In genomic region chr10:11295492-11295891, GRCh38 we compare ENCODE assay signal across 24 cellular contexts.
A peak's percentile ranks its signal among the peaks of the same experiment; 100 is the strongest.
DNase-seq lines count a peak whose midpoint lies in the region; ATAC-seq and TF ChIP-seq lines count a peak whose summit lies in the region.
"Had no signal": no experiment of that assay in that cellular context is flagged by ENCODE, and none has a peak within 500 bp of the region (broad histone marks: within the 10 kb centered on the region; RNA-seq: fewer than 3 reads in every experiment).

No MANE protein-coding gene starts in this region.

- ATAC-seq in HG02870 (IDR thresholded peaks at IDR 0.05; ENCODE audit: unreplicated experiment): peak; percentile 78
- no peak for ATAC-seq in effector memory CD8-positive, alpha-beta T cell (replicated peaks)
- peak; percentile 35 for ATAC-seq in stimulated activated naive CD8-positive, alpha-beta T cell treated with anti-CD3 and anti-CD28 coated beads, Interleukin-15, amount 100 ng/mL, for 72 hours

- intact Hi-C loops in activated naive CD4-positive, alpha-beta T cell treated with anti-CD3 and anti-CD28 coated beads for 36 hours (cut with micrococcal nuclease): no loop called here
- intact Hi-C loops in thyroid gland (cut with DNase I): no loop called here

- WGBS in thyroid gland, 2 donors: 64 to 88% methylated on average over 3 of the region's 3 CpGs

- H3K9me3 Mint-ChIP-seq in activated naive CD4-positive, alpha-beta T cell treated with anti-CD3 and anti-CD28 coated beads for 36 hours: no peaks in the 10 kb centered on the region
- H3K9me3 Mint-ChIP-seq in effector memory CD8-positive, alpha-beta T cell: no peaks in the 10 kb centered on the region
- no peaks in the 10 kb centered on the region for H3K9me3 Mint-ChIP-seq in stimulated activated naive CD8-positive, alpha-beta T cell treated with anti-CD3 and anti-CD28 coated beads, Interleukin-15, amount 100 ng/mL, for 72 hours
- H3K9me3 Mint-ChIP-seq: activated T-helper 1 cell treated with anti-CD3 and anti-CD28 coated beads, Interleukin-12 subunit alpha, Interleukin-12 subunit beta, Interleukin-2, Interleukin-4 antibody, amounts not matched to agents 30 ng/mL and 10 ng/mL and 1 ng/mL, durations not matched to agents 14 hours and 24 hours and 36 hours; naive B cell; T-helper 1 cell treated with Interleukin-12 subunit alpha and Interleukin-12 subunit beta and Interleukin-4 antibody, amounts not matched to agents 30 μg/mL and 1 μg/mL, for 36 hours had no signal

- TF ChIP-seq POLR2A in thyroid gland (IDR thresholded peaks at IDR 0.05): no peak

- H3K27me3 Mint-ChIP-seq in activated naive CD4-positive, alpha-beta T cell treated with anti-CD3 and anti-CD28 coated beads for 36 hours (ENCODE audit: low read depth): no peaks in the 10 kb centered on the region
- H3K27me3 Mint-ChIP-seq in effector memory CD8-positive, alpha-beta T cell: no peaks in the 10 kb centered on the region
- H3K27me3 Mint-ChIP-seq in stimulated activated naive CD8-positive, alpha-beta T cell treated with anti-CD3 and anti-CD28 coated beads, Interleukin-15, amount 100 ng/mL, for 72 hours: no peaks in the 10 kb centered on the region
- H3K27me3 Mint-ChIP-seq: naive B cell had no signal

- H3K36me3 Mint-ChIP-seq in activated naive CD4-positive, alpha-beta T cell treated with anti-CD3 and anti-CD28 coated beads for 36 hours (ENCODE audit: low read depth): peaks cover 45% of the 10 kb centered on the region
- peaks cover 91% of the 10 kb centered on the region for H3K36me3 Mint-ChIP-seq in effector memory CD8-positive, alpha-beta T cell (ENCODE audit: insufficient read depth)

- no peaks in the 10 kb centered on the region for H3K9me3 ChIP-seq in thyroid gland
- H3K9me3 ChIP-seq: adrenal gland, thoracic aorta had no signal

- H3K4me1 Mint-ChIP-seq in activated naive CD4-positive, alpha-beta T cell treated with anti-CD3 and anti-CD28 coated beads for 36 hours (ENCODE audit: low read depth): peaks cover 18% of the 10 kb centered on the region
- peaks cover 33 to 34% of the 10 kb centered on the region in 2 donors for H3K4me1 Mint-ChIP-seq in effector memory CD8-positive, alpha-beta T cell (ENCODE audit: low read depth in 2 of 2)
- H3K4me1 Mint-ChIP-seq in stimulated activated naive CD8-positive, alpha-beta T cell treated with anti-CD3 and anti-CD28 coated beads, Interleukin-15, amount 100 ng/mL, for 72 hours: peaks cover 51% of the 10 kb centered on the region

- H3K36me3 ChIP-seq in thyroid gland: peaks cover 0 to 2% of the 10 kb centered on the region in 2 donors
- H3K36me3 ChIP-seq: adrenal gland, brain microvascular endothelial cell had no signal

- no peaks in the 10 kb centered on the region for H3K4me1 ChIP-seq in thyroid gland
- H3K4me1 ChIP-seq: adrenal gland had no signal

- DNase-seq in activated naive CD4-positive, alpha-beta T cell treated with anti-CD3 and anti-CD28 coated beads for 36 hours: no peak
- no peak for DNase-seq in activated naive CD4-positive, alpha-beta T cell treated with Interleukin-2 at 50 U/mL for 16 hours
- no peak for DNase-seq in effector memory CD8-positive, alpha-beta T cell
- DNase-seq in stimulated activated naive CD8-positive, alpha-beta T cell treated with anti-CD3 and anti-CD28 coated beads, Interleukin-15, amount 100 ng/mL, for 72 hours: no peak
- DNase-seq in NCI-H446 (lab: John Stamatoyannopoulos, UW): no peak
- DNase-seq in thyroid gland: no peak
- no peak for DNase-seq in HK-2 (ENCODE audit: unreplicated experiment)
- DNase-seq: brain microvascular endothelial cell; effector CD4-positive, alpha-beta T cell; naive B cell; NCI-H1105; NCI-H2081; NCI-H226; NCI-H748 treated with DMSO at 0.1 percent for 48 hours; retina; small intestine; stimulated activated naive CD4-positive, alpha-beta T cell had no signal

- CTCF ChIA-PET in activated naive CD4-positive, alpha-beta T cell treated with anti-CD3 and anti-CD28 coated beads for 36 hours (lab: Charles Lee): no interaction called here

- H3K4me3 Mint-ChIP-seq in activated naive CD4-positive, alpha-beta T cell treated with anti-CD3 and anti-CD28 coated beads for 36 hours: no peak overlapping the region
- H3K4me3 Mint-ChIP-seq in effector memory CD8-positive, alpha-beta T cell: no peak overlapping the region
- no peak overlapping the region for H3K4me3 Mint-ChIP-seq in stimulated activated naive CD8-positive, alpha-beta T cell treated with anti-CD3 and anti-CD28 coated beads, Interleukin-15, amount 100 ng/mL, for 72 hours
- H3K4me3 Mint-ChIP-seq: activated T-helper 1 cell treated with anti-CD3 and anti-CD28 coated beads, Interleukin-12 subunit alpha, Interleukin-12 subunit beta, Interleukin-2, Interleukin-4 antibody, amounts not matched to agents 30 ng/mL and 10 ng/mL and 1 ng/mL, durations not matched to agents 14 hours and 24 hours and 36 hours; T-helper 1 cell treated with Interleukin-12 subunit alpha and Interleukin-12 subunit beta and Interleukin-4 antibody, amounts not matched to agents 30 μg/mL and 1 μg/mL, for 36 hours had no signal

- TF ChIP-seq CTCF in thyroid gland (IDR thresholded peaks at IDR 0.05): no peak

- H3K4me3 ChIP-seq in thyroid gland (replicated peaks in 1 of 3): no peak overlapping the region
- H3K4me3 ChIP-seq: adrenal gland, hepatocyte, thoracic aorta had no signal

- no peaks in the 10 kb centered on the region for H3K27me3 ChIP-seq in thyroid gland
- H3K27me3 ChIP-seq: adrenal gland, brain microvascular endothelial cell, hepatocyte had no signal

- peak overlapping the region; percentile 21 for H3K27ac Mint-ChIP-seq in activated naive CD4-positive, alpha-beta T cell treated with anti-CD3 and anti-CD28 coated beads for 36 hours
- peak overlapping the region; percentile 62 to 72 for H3K27ac Mint-ChIP-seq in effector memory CD8-positive, alpha-beta T cell
- H3K27ac Mint-ChIP-seq in stimulated activated naive CD8-positive, alpha-beta T cell treated with anti-CD3 and anti-CD28 coated beads, Interleukin-15, amount 100 ng/mL, for 72 hours: peak overlapping the region; percentile 57 to 82
- H3K27ac Mint-ChIP-seq: activated T-helper 1 cell treated with anti-CD3 and anti-CD28 coated beads, Interleukin-12 subunit alpha, Interleukin-12 subunit beta, Interleukin-2, Interleukin-4 antibody, amounts not matched to agents 30 ng/mL and 10 ng/mL and 1 ng/mL, durations not matched to agents 14 hours and 24 hours and 36 hours; T-helper 1 cell treated with Interleukin-12 subunit alpha and Interleukin-12 subunit beta and Interleukin-4 antibody, amounts not matched to agents 30 μg/mL and 1 μg/mL, for 36 hours had no signal

- H3K27ac ChIP-seq in thyroid gland: no peak overlapping the region
- H3K27ac ChIP-seq: adrenal gland, brain microvascular endothelial cell, C4-2B, hepatocyte, thoracic aorta had no signal
